Comparison of ENCODE assay signal across 26 cellular contexts in the genomic region with DNA sequence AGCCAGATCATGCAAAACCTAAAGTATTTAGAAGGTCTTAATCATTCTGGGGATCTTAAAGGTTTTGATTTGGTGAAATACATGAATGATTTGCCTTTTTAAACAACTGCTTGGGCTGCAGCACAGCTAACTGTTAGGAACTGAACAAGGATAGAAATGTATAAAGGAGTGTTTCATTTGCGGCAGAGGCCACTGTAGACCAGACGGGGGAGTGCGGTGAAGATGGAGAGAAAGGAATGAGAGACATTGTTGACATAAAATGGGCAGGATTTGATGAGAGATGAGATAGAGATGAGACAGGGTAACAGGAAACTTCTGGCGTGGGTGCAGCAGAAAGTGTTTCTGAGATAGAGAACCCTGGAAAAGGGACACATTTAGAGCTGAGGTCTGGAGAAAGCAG.
DNase-seq lines count a peak whose midpoint lies in the region; TF ChIP-seq lines count a peak whose summit lies in the region.
"Had no signal": no experiment of that assay in that cellular context is flagged by ENCODE, and none has a peak within 500 bp of the region (broad histone marks: within the 10 kb centered on the region; RNA-seq: fewer than 3 reads in every experiment).

No MANE protein-coding gene starts in this region.

- DNase-seq in EH (ENCODE audit: low read depth) (peak; percentile 43), SK-N-DZ (ENCODE audit: low spot score) (peak; percentile 8), foreskin fibroblast (no peak), NCI-H1436 treated with DMSO at 0.1 percent for 48 hours (lab: John Stamatoyannopoulos, UW) (no peak), T-helper 1 cell (no peak), LoVo (ENCODE audit: low spot score) (no peak)
- no peak for DNase-seq in activated naive CD4-positive, alpha-beta T cell treated with anti-CD3 and anti-CD28 coated beads, Interleukin-2, amount 10 ng/mL, durations not matched to agents 7 days and 5 days
- DNase-seq: activated CD4-positive, alpha-beta T cell treated with anti-CD3 and anti-CD28 coated beads, Interleukin-2, amount 50 U/mL, for 48 hours; activated effector memory CD4-positive, alpha-beta T cell treated with Interleukin-2 at 50 U/mL for 16 hours; DMS153; dorsolateral prefrontal cortex; GDM1; NCI-H187; NCI-H748 treated with DMSO at 0.1 percent for 48 hours; nephron progenitor cell; psoas muscle; SHP77 treated with DMSO at 0.1 percent for 48 hours; small intestine; stimulated activated CD4-positive, alpha-beta T cell treated with anti-CD3 and anti-CD28 coated beads, Interleukin-4, amount 100 ng/mL, for 1 hour; stimulated activated naive CD8-positive, alpha-beta T cell treated with anti-CD3 and anti-CD28 coated beads, Interleukin-15, amount 100 ng/mL, for 72 hours; T-helper 17 cell; trophoblast cell; WERI-Rb-1 had no signal

- no peak overlapping the region for H3K4me3 Mint-ChIP-seq in activated naive CD4-positive, alpha-beta T cell treated with anti-CD3 and anti-CD28 coated beads, Interleukin-2, amount 10 ng/mL, durations not matched to agents 7 days and 5 days
- H3K4me3 Mint-ChIP-seq: CD14-positive monocyte; IgD-negative memory B cell; nephron progenitor cell; stimulated activated naive CD8-positive, alpha-beta T cell treated with anti-CD3 and anti-CD28 coated beads, Interleukin-15, amount 100 ng/mL, for 72 hours; T-helper 17 cell had no signal

- no peaks in the 10 kb centered on the region for H3K36me3 Mint-ChIP-seq in activated naive CD4-positive, alpha-beta T cell treated with anti-CD3 and anti-CD28 coated beads, Interleukin-2, amount 10 ng/mL, durations not matched to agents 7 days and 5 days
- H3K36me3 Mint-ChIP-seq: CD14-positive monocyte, IgD-negative memory B cell had no signal

- H3K4me1 Mint-ChIP-seq in activated naive CD4-positive, alpha-beta T cell treated with anti-CD3 and anti-CD28 coated beads, Interleukin-2, amount 10 ng/mL, durations not matched to agents 7 days and 5 days: no peaks in the 10 kb centered on the region
- H3K4me1 Mint-ChIP-seq: CD14-positive monocyte; IgD-negative memory B cell; nephron progenitor cell; stimulated activated naive CD8-positive, alpha-beta T cell treated with anti-CD3 and anti-CD28 coated beads, Interleukin-15, amount 100 ng/mL, for 72 hours; T-helper 17 cell had no signal

- no peak overlapping the region for H3K27ac Mint-ChIP-seq in activated naive CD4-positive, alpha-beta T cell treated with anti-CD3 and anti-CD28 coated beads, Interleukin-2, amount 10 ng/mL, durations not matched to agents 7 days and 5 days
- H3K27ac Mint-ChIP-seq: CD14-positive monocyte, IgD-negative memory B cell, nephron progenitor cell, T-helper 17 cell had no signal

- CTCF ChIA-PET in activated naive CD4-positive, alpha-beta T cell treated with anti-CD3 and anti-CD28 coated beads, Interleukin-2, amount 10 ng/mL, durations not matched to agents 7 days and 5 days (lab: Charles Lee): no interaction called here

- peak; percentile 9 for TF ChIP-seq CTCF in foreskin fibroblast (IDR thresholded peaks at IDR 0.05; ENCODE audit: low read depth, low read length)

- H3K27me3 Mint-ChIP-seq in activated naive CD4-positive, alpha-beta T cell treated with anti-CD3 and anti-CD28 coated beads, Interleukin-2, amount 10 ng/mL, durations not matched to agents 7 days and 5 days: no peaks in the 10 kb centered on the region
- H3K27me3 Mint-ChIP-seq: IgD-negative memory B cell; stimulated activated naive CD8-positive, alpha-beta T cell treated with anti-CD3 and anti-CD28 coated beads, Interleukin-15, amount 100 ng/mL, for 72 hours; T-helper 17 cell had no signal

- no peaks in the 10 kb centered on the region for H3K9me3 Mint-ChIP-seq in activated naive CD4-positive, alpha-beta T cell treated with anti-CD3 and anti-CD28 coated beads, Interleukin-2, amount 10 ng/mL, durations not matched to agents 7 days and 5 days
- H3K9me3 Mint-ChIP-seq: nephron progenitor cell; stimulated activated naive CD8-positive, alpha-beta T cell treated with anti-CD3 and anti-CD28 coated beads, Interleukin-15, amount 100 ng/mL, for 72 hours had no signal

- H3K4me3 ChIP-seq in foreskin fibroblast (ENCODE audit: low read depth in 1 of 2, low read length in 2 of 2): no peak overlapping the region
- H3K4me3 ChIP-seq: cardiac muscle cell, dorsolateral prefrontal cortex, psoas muscle had no signal

Comparison
In these comparisons a context has a peak if more than half of its experiments do, and no peak if none do; other contexts are left out.
1. DNase-seq: peak in EH (single experiment) and SK-N-DZ (single experiment); none in foreskin fibroblast (0 of 2), NCI-H1436 treated with DMSO at 0.1 percent for 48 hours (single experiment), T-helper 1 cell (0 of 5), activated naive CD4-positive, alpha-beta T cell treated with anti-CD3 and anti-CD28 coated beads, Interleukin-2, amount 10 ng/mL, durations not matched to agents 7 days and 5 days (single experiment) and LoVo (single experiment).